In the genomic region with DNA sequence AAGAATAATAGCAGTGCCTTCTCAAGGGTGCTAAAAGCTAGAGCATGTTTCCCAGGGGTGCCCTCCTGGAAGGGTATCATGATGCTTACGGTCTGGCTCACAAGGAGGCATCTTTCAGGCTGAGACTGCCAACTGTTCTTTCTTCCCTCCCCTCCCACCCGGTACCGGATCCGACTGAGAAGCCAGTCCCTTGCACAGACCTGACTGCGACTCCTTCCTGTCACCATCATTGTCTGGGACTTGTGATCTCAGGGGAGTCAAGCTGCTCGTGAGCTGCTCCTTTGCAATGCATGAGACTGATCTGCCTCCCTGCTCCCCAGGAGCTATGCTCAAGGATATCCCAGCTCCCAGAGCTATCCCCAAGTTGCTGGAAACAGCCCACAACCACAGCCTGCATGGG, we compare ENCODE assay signal across 25 cellular contexts.
DNase-seq lines count a peak whose midpoint lies in the region; ATAC-seq and TF ChIP-seq lines count a peak whose summit lies in the region.
"Had no signal": no experiment of that assay in that cellular context is flagged by ENCODE, and none has a peak within 500 bp of the region (broad histone marks: within the 10 kb centered on the region; RNA-seq: fewer than 3 reads in every experiment).

No MANE protein-coding gene starts in this region.

- no peak overlapping the region for H3K4me3 Mint-ChIP-seq in activated T-cell treated with anti-CD3 and anti-CD28 coated beads, Interleukin-2, amount 50 U/mL, for 24 hours
- no peak overlapping the region for H3K4me3 Mint-ChIP-seq in endodermal cell
- H3K4me3 Mint-ChIP-seq: B cell; CD14-positive monocyte; CD4-positive, alpha-beta memory T cell; CD4-positive, CD25-positive, alpha-beta regulatory T cell; CD8-positive, alpha-beta memory T cell had no signal

- H3K27me3 Mint-ChIP-seq in activated T-cell treated with anti-CD3 and anti-CD28 coated beads, Interleukin-2, amount 50 U/mL, for 24 hours, result no peaks in the 10 kb centered on the region
- H3K27me3 Mint-ChIP-seq in endodermal cell (ENCODE audit: insufficient read depth), result peaks cover 2% of the 10 kb centered on the region
- H3K27me3 Mint-ChIP-seq: B cell had no signal

- peaks cover 41% of the 10 kb centered on the region for H3K4me1 ChIP-seq in BLaER1
- H3K4me1 ChIP-seq in endodermal cell (ENCODE audit: control insufficient read depth, insufficient read depth, low read length), result no peaks in the 10 kb centered on the region
- peaks cover 0 to 4% (median 0%) of the 10 kb centered on the region in 6 donors for H3K4me1 ChIP-seq in spleen
- H3K4me1 ChIP-seq: A549 had no signal

- H4K20me1 ChIP-seq in BLaER1, result no peaks in the 10 kb centered on the region

- H3K4me1 Mint-ChIP-seq in activated T-cell treated with anti-CD3 and anti-CD28 coated beads, Interleukin-2, amount 50 U/mL, for 24 hours (ENCODE audit: low read depth), result no peaks in the 10 kb centered on the region
- no peaks in the 10 kb centered on the region for H3K4me1 Mint-ChIP-seq in endodermal cell
- H3K4me1 Mint-ChIP-seq: CD8-positive, alpha-beta memory T cell had no signal

- H3K27ac ChIP-seq in BLaER1 (no peak overlapping the region), endodermal cell (ENCODE audit: low read depth, low read length) (no peak overlapping the region), spleen (no peak overlapping the region)
- H3K27ac ChIP-seq: 22Rv1, A549 had no signal

- intact Hi-C loops in spleen (cut with DNase I; ENCODE audit: low total_unique reads), result no loop called here

- H3K27me3 ChIP-seq in BLaER1 (no peaks in the 10 kb centered on the region), endodermal cell (ENCODE audit: control insufficient read depth, insufficient read depth, low read length, poor library complexity, severe bottlenecking) (no peaks in the 10 kb centered on the region), spleen (replicated peaks in 1 of 7) (no peaks in the 10 kb centered on the region)

- TF ChIP-seq CTCF in endodermal cell (conservative IDR thresholded peaks at IDR 0.05) (no peak), spleen (IDR thresholded peaks at IDR 0.05 in 8 of 11, conservative IDR thresholded peaks at IDR 0.05 in 3 of 11) (no peak)

- H3K9ac ChIP-seq in BLaER1, result no peak overlapping the region
- no peak overlapping the region for H3K9ac ChIP-seq in endodermal cell (ENCODE audit: extremely low read depth, low read length, poor library complexity, severe bottlenecking)

- peak overlapping the region; percentile 12 for H3K4me2 ChIP-seq in BLaER1
- H3K4me2 ChIP-seq: A549 had no signal

- H3K27ac Mint-ChIP-seq in activated T-cell treated with anti-CD3 and anti-CD28 coated beads, Interleukin-2, amount 50 U/mL, for 24 hours, result no peak overlapping the region
- no peak overlapping the region for H3K27ac Mint-ChIP-seq in endodermal cell
- H3K27ac Mint-ChIP-seq: B cell; CD14-positive monocyte; CD4-positive, CD25-positive, alpha-beta regulatory T cell had no signal

- H3K9me3 Mint-ChIP-seq in activated T-cell treated with anti-CD3 and anti-CD28 coated beads, Interleukin-2, amount 50 U/mL, for 24 hours, result no peaks in the 10 kb centered on the region
- H3K9me3 Mint-ChIP-seq in endodermal cell, result no peaks in the 10 kb centered on the region
- H3K9me3 Mint-ChIP-seq: CD4-positive, alpha-beta memory T cell; CD8-positive, alpha-beta memory T cell had no signal

- DNase-seq in activated T-cell treated with anti-CD3 and anti-CD28 coated beads, Interleukin-2, amount 50 U/mL, for 24 hours, result peak; percentile 7
- no peak for DNase-seq in activated T-cell treated with anti-CD3 and anti-CD28 coated beads, Interleukin-2, amount 50 U/mL, for 1 hour
- DNase-seq in endodermal cell, result peak; percentile 27
- DNase-seq in spleen, result peak; percentile 12
- DNase-seq: AML-193; C1 segment of cervical spinal cord; CD4-positive, alpha-beta memory T cell; CD4-positive, CD25-positive, alpha-beta regulatory T cell; CD8-positive, alpha-beta memory T cell; COR-L47; DMS 273 treated with DMSO at 0.1 percent for 48 hours; DMS153; DMS53; DMS79; DND-41; EL; GDM1 had no signal

- no peaks in the 10 kb centered on the region for H3K36me3 Mint-ChIP-seq in activated T-cell treated with anti-CD3 and anti-CD28 coated beads, Interleukin-2, amount 50 U/mL, for 24 hours (ENCODE audit: low read depth)
- H3K36me3 Mint-ChIP-seq in endodermal cell (ENCODE audit: low read depth), result no peaks in the 10 kb centered on the region
- H3K36me3 Mint-ChIP-seq: CD14-positive monocyte; CD4-positive, alpha-beta memory T cell; CD4-positive, CD25-positive, alpha-beta regulatory T cell; CD8-positive, alpha-beta memory T cell had no signal

- ATAC-seq in HG03135 (IDR thresholded peaks at IDR 0.05; ENCODE audit: unreplicated experiment) (no peak), GM19463 (IDR thresholded peaks at IDR 0.05; ENCODE audit: unreplicated experiment) (no peak)
- ATAC-seq: A549, GM12878 had no signal

- WGBS in endodermal cell (ENCODE audit: insufficient coverage in 1 of 2, insufficient read length in 1 of 2), 2 experiments, result 83 to 95% methylated on average over 3 to 6 of the region's 6 CpGs
- 85 to 95% (median 91%) methylated on average over 6 of the region's 6 CpGs for WGBS in spleen, 5 donors

- H3K9me3 ChIP-seq in BLaER1 (no peaks in the 10 kb centered on the region), endodermal cell (ENCODE audit: control insufficient read depth, low read length) (no peaks in the 10 kb centered on the region), spleen (no peaks in the 10 kb centered on the region)
- H3K9me3 ChIP-seq: A549 had no signal

- H3K4me3 ChIP-seq in BLaER1 (no peak overlapping the region), endodermal cell (ENCODE audit: low read length) (no peak overlapping the region), spleen (no peak overlapping the region)
- H3K4me3 ChIP-seq: A549, GM12878 had no signal

- no peak for TF ChIP-seq POLR2A in spleen (IDR thresholded peaks at IDR 0.05)

- H3K36me3 ChIP-seq in BLaER1, result no peaks in the 10 kb centered on the region
- no peaks in the 10 kb centered on the region for H3K36me3 ChIP-seq in endodermal cell (ENCODE audit: control insufficient read depth, insufficient read depth, low read length)
- H3K36me3 ChIP-seq in spleen, result no peaks in the 10 kb centered on the region
